ENCODE assay signal across 22 cellular contexts in the genomic region with DNA sequence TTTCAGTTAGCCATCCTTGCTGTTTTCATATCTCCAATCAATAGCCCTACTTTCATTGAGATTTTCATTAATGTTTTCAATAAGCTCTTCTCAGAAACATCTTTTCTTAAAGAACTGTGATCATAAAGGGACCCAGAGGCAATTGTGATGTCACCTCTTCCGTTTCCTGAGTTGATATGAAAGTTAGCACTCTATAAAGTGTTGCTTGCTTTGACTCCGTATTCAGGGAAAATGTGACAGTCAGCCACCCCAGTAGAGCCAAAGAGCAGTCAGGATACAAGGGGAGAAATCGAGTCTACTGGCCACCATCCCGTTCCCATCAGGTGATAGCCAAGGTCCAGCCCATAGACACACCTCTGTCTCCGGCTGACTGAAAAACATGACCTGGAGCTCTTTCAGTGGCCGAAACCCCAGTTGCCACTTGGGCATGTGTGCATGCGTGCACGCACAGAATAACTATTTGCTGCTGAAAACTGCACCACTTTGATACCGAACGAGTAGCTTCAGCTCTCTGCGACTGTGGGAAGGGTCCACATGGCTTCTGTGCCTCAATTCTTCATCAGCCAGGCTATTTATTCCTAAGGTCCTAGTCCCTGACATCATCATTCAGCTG.
DNase-seq lines count a peak whose midpoint lies in the region; ATAC-seq and TF ChIP-seq lines count a peak whose summit lies in the region.
"Had no signal": no experiment of that assay in that cellular context is flagged by ENCODE, and none has a peak within 500 bp of the region (broad histone marks: within the 10 kb centered on the region; RNA-seq: fewer than 3 reads in every experiment).

No MANE protein-coding gene starts in this region.

- H3K4me3 Mint-ChIP-seq in T-cell, result peak overlapping the region in 1 of 3 donors; percentile 45
- H3K4me3 Mint-ChIP-seq in activated naive CD8-positive, alpha-beta T cell treated with anti-CD3 and anti-CD28 coated beads, Interleukin-2, amount 10 ng/mL, durations not matched to agents 7 days and 5 days, result peak overlapping the region; percentile 24
- H3K4me3 Mint-ChIP-seq: GM23338 had no signal

- H3K36me3 Mint-ChIP-seq in T-cell, result peaks cover 80% of the 10 kb centered on the region
- H3K36me3 Mint-ChIP-seq in activated naive CD8-positive, alpha-beta T cell treated with anti-CD3 and anti-CD28 coated beads, Interleukin-2, amount 10 ng/mL, durations not matched to agents 7 days and 5 days, result peaks cover 60% of the 10 kb centered on the region

- DNase-seq in activated CD8-positive, alpha-beta memory T cell treated with anti-CD3 and anti-CD28 coated beads, Interleukin-2, amount 50 U/mL, for 48 hours, result peak; percentile 48
- DNase-seq in activated CD8-positive, alpha-beta memory T cell treated with anti-CD3 and anti-CD28 coated beads for 24 hours, result no peak
- DNase-seq in T-cell (peak in 1 of 34 experiments; percentile 5), HuH-7.5 (ENCODE audit: low spot score) (no peak), BE2C (no peak)
- DNase-seq in activated naive CD8-positive, alpha-beta T cell treated with anti-CD3 and anti-CD28 coated beads, Interleukin-2, amount 10 ng/mL, durations not matched to agents 7 days and 5 days, result no peak
- DNase-seq: activated CD4-positive, CD25-positive, alpha-beta regulatory T cell treated with anti-CD3 and anti-CD28 coated beads, Interleukin-2, amount 50 U/mL, for 72 hours; anterior cingulate cortex; C1 segment of cervical spinal cord; DMS153; GF-D8; NCI-H1105 treated with DMSO at 0.1 percent for 48 hours; NCI-H524 treated with DMSO at 0.1 percent for 48 hours; right cardiac atrium; RPMI8226; SK-N-SH; stimulated activated CD4-positive, alpha-beta T cell treated with anti-CD3 and anti-CD28 coated beads, Interleukin-12 subunit alpha, Interleukin-12 subunit beta, amount 100 ng/mL, for 4 hours; testis had no signal

- peak overlapping the region; percentile 13 for H3K27ac ChIP-seq in neutrophil
- H3K27ac ChIP-seq: epithelial cell of prostate, testis had no signal

- no peak for TF ChIP-seq CTCF in neutrophil (IDR thresholded peaks at IDR 0.05)
- TF ChIP-seq CTCF in BE2C (IDR thresholded peaks at IDR 0.05; ENCODE audit: low read depth, low read length), result no peak

- H3K4me1 Mint-ChIP-seq in T-cell, result peaks cover 48 to 66% (median 64%) of the 10 kb centered on the region in 3 donors
- peaks cover 27% of the 10 kb centered on the region for H3K4me1 Mint-ChIP-seq in activated naive CD8-positive, alpha-beta T cell treated with anti-CD3 and anti-CD28 coated beads, Interleukin-2, amount 10 ng/mL, durations not matched to agents 7 days and 5 days
- H3K4me1 Mint-ChIP-seq: GM23338 had no signal

- CTCF ChIA-PET in T-cell (lab: Charles Lee), result interaction anchor here in 1 of 2 donors (0.6 kb wide), 2 partner anchors 9 to 27 kb away, joined by 3 read pairs; no protein-coding TSS in a partner anchor

- H3K36me3 ChIP-seq in neutrophil (peaks cover 100% of the 10 kb centered on the region), BE2C (no peaks in the 10 kb centered on the region)

- no peaks in the 10 kb centered on the region for H3K9me3 Mint-ChIP-seq in T-cell
- no peaks in the 10 kb centered on the region for H3K9me3 Mint-ChIP-seq in activated naive CD8-positive, alpha-beta T cell treated with anti-CD3 and anti-CD28 coated beads, Interleukin-2, amount 10 ng/mL, durations not matched to agents 7 days and 5 days
- H3K9me3 Mint-ChIP-seq: GM23338 had no signal

- H3K27me3 ChIP-seq in neutrophil, result no peaks in the 10 kb centered on the region
- H3K27me3 ChIP-seq in BE2C, result no peaks in the 10 kb centered on the region; the same call in 1 of the 2 replicates
- H3K27me3 ChIP-seq: testis had no signal

- H3K4me1 ChIP-seq in neutrophil (ENCODE audit: control insufficient read depth in 1 of 2, insufficient read depth in 1 of 2, low read depth in 1 of 2, low read length in 1 of 2) (no peaks in the 10 kb centered on the region), BE2C (no peaks in the 10 kb centered on the region)
- H3K4me1 ChIP-seq: testis had no signal

- POLR2A ChIA-PET in T-cell (lab: Charles Lee), result interaction anchor here in 1 of 2 donors (0.6 to 1.0 kb wide), 3 partner anchors 9 to 309 kb away, joined by 3 to 7 read pairs (median 5); no protein-coding TSS in a partner anchor
- POLR2A ChIA-PET in activated naive CD8-positive, alpha-beta T cell treated with anti-CD3 and anti-CD28 coated beads, Interleukin-2, amount 10 ng/mL, durations not matched to agents 7 days and 5 days (lab: Charles Lee), result interaction anchor here (0.6 kb wide), 1 partner anchor 312 kb away, joined by 3 read pairs; no protein-coding TSS in a partner anchor

- peaks cover 3% of the 10 kb centered on the region for H3K9me3 ChIP-seq in neutrophil
- no peaks in the 10 kb centered on the region for H3K9me3 ChIP-seq in BE2C
- H3K9me3 ChIP-seq: SK-N-SH, testis had no signal

- H3K4me3 ChIP-seq in neutrophil (ENCODE audit: low read depth in 1 of 2, low read length in 1 of 2) (no peak overlapping the region), BE2C (ENCODE audit: low read depth, low read length) (no peak overlapping the region)
- H3K4me3 ChIP-seq: GM23338, testis had no signal

- ATAC-seq in T-cell (replicated peaks in 1 of 4), result peak in 1 of 4 experiments; percentile 54
- ATAC-seq in activated naive CD8-positive, alpha-beta T cell treated with anti-CD3 and anti-CD28 coated beads, Interleukin-2, amount 10 ng/mL, durations not matched to agents 7 days and 5 days (ENCODE audit: low read depth), result peak; percentile 25
- no peak for ATAC-seq in HG03025 (IDR thresholded peaks at IDR 0.05; ENCODE audit: low FRiP score, unreplicated experiment)
- ATAC-seq: right cardiac atrium had no signal

- H3K27me3 Mint-ChIP-seq in T-cell, result no peaks in the 10 kb centered on the region
- H3K27me3 Mint-ChIP-seq in activated naive CD8-positive, alpha-beta T cell treated with anti-CD3 and anti-CD28 coated beads, Interleukin-2, amount 10 ng/mL, durations not matched to agents 7 days and 5 days, result no peaks in the 10 kb centered on the region

- peak overlapping the region; percentile 83 for H3K27ac Mint-ChIP-seq in T-cell
- H3K27ac Mint-ChIP-seq in activated naive CD8-positive, alpha-beta T cell treated with anti-CD3 and anti-CD28 coated beads, Interleukin-2, amount 10 ng/mL, durations not matched to agents 7 days and 5 days, result peak overlapping the region; percentile 73
- H3K27ac Mint-ChIP-seq: GM23338 had no signal
